In the genomic region with DNA sequence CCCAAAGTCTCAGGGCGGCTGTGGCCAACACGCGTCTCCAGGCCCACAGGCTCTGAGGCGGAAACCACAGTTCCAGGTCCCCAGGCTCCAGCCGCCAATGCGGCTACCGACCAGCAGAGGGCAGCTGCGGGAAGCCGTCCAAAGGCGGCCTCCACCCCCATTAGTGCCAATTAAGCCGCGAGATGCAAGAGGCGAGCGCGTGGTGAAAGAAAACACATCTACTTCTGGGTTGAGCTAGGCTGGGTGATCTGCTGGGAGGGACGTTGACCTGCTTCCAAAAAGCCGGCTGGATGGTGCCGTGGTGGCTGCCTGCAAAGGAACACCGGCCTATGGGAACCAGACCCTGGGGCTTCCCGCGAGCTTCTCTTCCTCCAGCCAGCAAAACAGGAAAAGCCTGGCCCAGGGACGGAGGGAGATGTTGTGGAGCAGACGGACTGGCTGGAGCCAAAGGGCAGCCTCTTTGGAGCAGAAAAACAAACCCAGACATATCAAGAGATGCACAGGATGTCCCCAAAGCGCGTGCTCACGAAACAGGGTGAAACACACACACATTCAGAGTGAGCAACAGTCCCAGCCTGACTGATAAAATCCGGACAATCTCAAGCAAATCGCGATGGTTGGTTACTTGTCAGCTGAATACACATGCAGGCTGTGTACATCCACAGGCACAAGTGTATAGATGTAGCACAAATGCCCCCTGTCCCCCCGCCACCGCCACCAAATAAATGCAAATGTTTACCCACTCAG, we compare ENCODE assay signal across 1 cellular context.
TF ChIP-seq lines count a peak whose summit lies in the region.

No MANE protein-coding gene starts in this region.

TF ChIP-seq in endothelial cell of umbilical vein, 7 proteins besides CTCF, POLR2A, EP300 and RAD21 (continued from another document):
- TF ChIP-seq, protein P1, sequence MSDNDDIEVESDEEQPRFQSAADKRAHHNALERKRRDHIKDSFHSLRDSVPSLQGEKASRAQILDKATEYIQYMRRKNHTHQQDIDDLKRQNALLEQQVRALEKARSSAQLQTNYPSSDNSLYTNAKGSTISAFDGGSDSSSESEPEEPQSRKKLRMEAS (IDR thresholded peaks at IDR 0.05; ENCODE audit: insufficient read depth, insufficient read length), result no peak
- TF ChIP-seq POLR2AphosphoS5 (IDR thresholded peaks at IDR 0.05; ENCODE audit: insufficient read depth, low read depth, low read length), result no peak
